Comparison of ENCODE assay signal across 11 cellular contexts in the genomic region with DNA sequence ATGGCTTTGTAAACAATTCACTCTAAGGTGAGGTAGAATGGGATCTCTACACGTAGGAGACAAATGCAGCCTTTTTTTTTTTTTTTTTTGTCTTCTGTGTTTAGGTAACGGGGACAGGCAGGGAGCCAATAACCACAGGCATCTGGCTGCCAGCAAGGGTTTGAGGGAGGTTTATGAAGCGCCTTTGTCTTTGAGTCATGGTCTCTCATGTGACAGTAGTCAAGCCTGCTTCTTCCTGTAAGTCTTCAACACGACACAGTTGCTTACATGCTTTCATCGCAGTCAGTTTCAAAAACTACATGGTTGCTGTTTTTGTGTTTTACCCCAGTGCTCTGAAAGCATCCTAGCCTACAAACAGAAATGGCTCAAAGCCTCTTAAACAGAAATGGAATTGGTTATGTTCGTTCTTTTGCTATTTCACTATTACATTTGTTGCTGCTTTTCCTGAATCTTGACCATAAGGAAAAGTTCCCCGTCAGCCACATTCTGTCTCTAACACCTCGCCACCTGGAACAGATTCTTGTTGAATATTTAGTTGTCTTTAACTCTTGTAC.
DNase-seq lines count a peak whose midpoint lies in the region; TF ChIP-seq lines count a peak whose summit lies in the region.
"Had no signal": no experiment of that assay in that cellular context is flagged by ENCODE, and none has a peak within 500 bp of the region (broad histone marks: within the 10 kb centered on the region; RNA-seq: fewer than 3 reads in every experiment).

No MANE protein-coding gene starts in this region.

- no peaks in the 10 kb centered on the region for H3K9me3 ChIP-seq in stomach
- H3K9me3 ChIP-seq in Peyer's patch, result no peaks in the 10 kb centered on the region
- H3K9me3 ChIP-seq: upper lobe of left lung had no signal

- DNase-seq in ELR (ENCODE audit: low read depth) (peak; percentile 83), LoVo (ENCODE audit: low spot score) (peak; percentile 71), SW480 (ENCODE audit: low spot score) (peak; percentile 48), iris pigment epithelial cell (ENCODE audit: low read depth) (peak; percentile 76), stomach (no peak), erythroblast (lab: John Stamatoyannopoulos, UW) (no peak), Peyer's patch (no peak)
- no peak for DNase-seq in activated CD4-positive, alpha-beta T cell treated with anti-CD3 and anti-CD28 coated beads for 4 hours
- DNase-seq: upper lobe of left lung had no signal

- no peaks in the 10 kb centered on the region for H3K27me3 ChIP-seq in stomach
- H3K27me3 ChIP-seq in Peyer's patch, result no peaks in the 10 kb centered on the region
- H3K27me3 ChIP-seq: upper lobe of left lung had no signal

- no peak for TF ChIP-seq EP300 in stomach (IDR thresholded peaks at IDR 0.05)

- WGBS in stomach, 5 donors, result 50 to 62% (median 60%) methylated on average over 8 of the region's 8 CpGs

- intact Hi-C loops in stomach (cut with DNase I; ENCODE audit: low total_unique reads), result no loop called here

- H3K4me1 ChIP-seq in stomach (no peaks in the 10 kb centered on the region), Peyer's patch (no peaks in the 10 kb centered on the region)
- H3K4me1 ChIP-seq: upper lobe of left lung had no signal

- no peak overlapping the region for H3K27ac ChIP-seq in stomach
- no peak overlapping the region for H3K27ac ChIP-seq in Peyer's patch
- H3K27ac ChIP-seq: SK-N-MC, upper lobe of left lung had no signal

- TF ChIP-seq CTCF in stomach (IDR thresholded peaks at IDR 0.05) (no peak), Peyer's patch (IDR thresholded peaks at IDR 0.05) (no peak)

- H3K4me3 ChIP-seq in stomach (no peak overlapping the region), Peyer's patch (no peak overlapping the region)
- H3K4me3 ChIP-seq: GM12878, SK-N-MC, upper lobe of left lung had no signal

- TF ChIP-seq POLR2A in stomach (IDR thresholded peaks at IDR 0.05) (no peak), erythroblast (IDR thresholded peaks at IDR 0.05; ENCODE audit: low read length) (no peak), Peyer's patch (IDR thresholded peaks at IDR 0.05) (no peak)

- H3K36me3 ChIP-seq in stomach, result no peaks in the 10 kb centered on the region
- H3K36me3 ChIP-seq in Peyer's patch, result no peaks in the 10 kb centered on the region
- H3K36me3 ChIP-seq: upper lobe of left lung had no signal

Comparison
In these comparisons a context has a peak if more than half of its experiments do, and no peak if none do; other contexts are left out.
1. DNase-seq: peak in ELR (single experiment), LoVo (single experiment), SW480 (single experiment) and iris pigment epithelial cell (single experiment); none in stomach (single experiment), erythroblast (0 of 2), activated CD4-positive, alpha-beta T cell treated with anti-CD3 and anti-CD28 coated beads for 4 hours (0 of 2) and Peyer's patch (0 of 3).